8 cellular contexts compared by ENCODE assay signal in the genomic region with DNA sequence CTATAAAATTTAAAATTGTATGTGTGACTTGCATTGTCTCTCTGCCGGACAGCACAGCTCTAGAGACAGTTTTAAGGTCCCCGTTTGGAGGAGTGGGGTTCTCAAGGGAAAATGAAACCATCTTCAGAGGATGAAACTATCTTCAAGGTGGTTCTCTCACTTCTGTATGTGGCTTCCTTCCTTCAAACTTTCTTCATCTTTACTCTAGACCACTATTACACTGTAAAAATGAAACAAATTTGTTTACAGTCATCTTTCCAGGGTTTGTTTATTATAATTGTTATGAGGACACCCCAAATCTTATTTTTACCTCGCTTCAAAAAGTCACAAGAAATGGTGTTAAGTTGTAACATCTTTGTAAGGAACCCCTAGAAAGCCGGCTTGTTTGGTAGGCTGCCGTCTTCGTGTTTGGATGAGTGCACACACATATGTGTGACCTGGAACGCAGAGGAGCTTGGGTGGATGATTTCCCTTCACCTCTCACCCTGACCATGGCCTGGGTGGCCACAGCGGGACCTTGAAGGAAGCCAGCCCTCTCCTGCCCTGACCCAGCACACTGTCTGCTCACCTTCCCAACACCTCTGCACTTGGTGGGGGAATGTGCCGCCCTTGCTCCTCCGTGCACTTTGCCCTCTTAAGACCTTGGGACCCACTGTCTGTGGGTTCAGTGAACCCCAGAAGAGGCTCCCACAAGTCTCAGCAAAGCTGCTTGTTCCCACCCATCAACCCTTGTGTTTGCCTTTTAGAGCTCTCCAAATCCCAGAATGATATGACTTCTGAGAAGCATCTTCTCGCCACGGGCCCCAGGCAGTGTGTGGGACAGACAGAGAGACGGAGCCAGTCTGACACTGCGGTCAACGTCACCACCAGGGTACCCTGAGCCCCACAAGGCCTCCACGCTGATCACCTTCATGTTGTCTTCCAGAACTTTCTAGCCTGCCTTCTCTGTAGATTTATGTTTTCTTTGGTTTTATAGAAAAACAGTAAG.
DNase-seq lines count a peak whose midpoint lies in the region; ATAC-seq and TF ChIP-seq lines count a peak whose summit lies in the region.

No MANE protein-coding gene starts in this region.

- no peaks in the 10 kb centered on the region for H3K9me3 ChIP-seq in mesenchymal stem cell (ENCODE audit: control insufficient read depth, low read length)

- H4K8ac ChIP-seq in mesenchymal stem cell (ENCODE audit: low read length), result no peak overlapping the region

- no peak overlapping the region for H3K14ac ChIP-seq in mesenchymal stem cell (ENCODE audit: low read length in 2 of 2)

- no peak overlapping the region for H3K9ac ChIP-seq in mesenchymal stem cell (ENCODE audit: low read length)

- ATAC-seq in GM19324 (IDR thresholded peaks at IDR 0.05; ENCODE audit: low FRiP score, unreplicated experiment), result peak; percentile 49
- peak; percentile 57 for ATAC-seq in HG03064 (IDR thresholded peaks at IDR 0.05; ENCODE audit: low read depth, unreplicated experiment)
- ATAC-seq in activated naive CD8-positive, alpha-beta T cell treated with anti-CD3 and anti-CD28 coated beads, Interleukin-2, amount 10 ng/mL, durations not matched to agents 7 days and 5 days (ENCODE audit: low read depth), result peak; percentile 61

- H3K4me1 Mint-ChIP-seq in Calu3 (ENCODE audit: low read depth, unreplicated experiment), result peaks cover 42% of the 10 kb centered on the region
- peaks cover 59% of the 10 kb centered on the region for H3K4me1 Mint-ChIP-seq in activated naive CD8-positive, alpha-beta T cell treated with anti-CD3 and anti-CD28 coated beads, Interleukin-2, amount 10 ng/mL, durations not matched to agents 7 days and 5 days

- CTCF ChIA-PET in Calu3 (lab: Charles Lee), result interaction anchor here (1.0 to 1.7 kb wide), 5 partner anchors 9 to 283 kb away, joined by 3 to 7 read pairs (median 5); a partner anchor contains a TSS

- H2AFZ ChIP-seq in mesenchymal stem cell (ENCODE audit: low read depth, low read length), result no peak overlapping the region

- DNase-seq in Calu3 (no peak), NCI-H2196 (lab: John Stamatoyannopoulos, UW; ENCODE audit: unreplicated experiment) (no peak), mesenchymal stem cell (no peak), NCI-H524 (lab: John Stamatoyannopoulos, UW) (no peak)
- no peak for DNase-seq in activated naive CD8-positive, alpha-beta T cell treated with anti-CD3 and anti-CD28 coated beads, Interleukin-2, amount 10 ng/mL, durations not matched to agents 7 days and 5 days
- DNase-seq in stimulated activated CD4-positive, alpha-beta T cell treated with anti-CD3 and anti-CD28 coated beads, Interleukin-1b, Interleukin-23, amount 100 ng/mL, for 48 hours, result no peak

- H2BK12ac ChIP-seq in mesenchymal stem cell (ENCODE audit: low read length in 2 of 2), result no peak overlapping the region

- peaks cover 8% of the 10 kb centered on the region for H3K4me1 ChIP-seq in mesenchymal stem cell (ENCODE audit: control insufficient read depth, insufficient read depth, low read depth, low read length)

- POLR2A ChIA-PET in activated naive CD8-positive, alpha-beta T cell treated with anti-CD3 and anti-CD28 coated beads, Interleukin-2, amount 10 ng/mL, durations not matched to agents 7 days and 5 days (lab: Charles Lee), result interaction anchor here (0.7 to 1.1 kb wide), 3 partner anchors 9 to 1160 kb away, joined by 3 read pairs; no protein-coding TSS in a partner anchor

- no peaks in the 10 kb centered on the region for H3K27me3 Mint-ChIP-seq in Calu3 (ENCODE audit: unreplicated experiment)
- H3K27me3 Mint-ChIP-seq in activated naive CD8-positive, alpha-beta T cell treated with anti-CD3 and anti-CD28 coated beads, Interleukin-2, amount 10 ng/mL, durations not matched to agents 7 days and 5 days, result no peaks in the 10 kb centered on the region

- H3K4ac ChIP-seq in mesenchymal stem cell (ENCODE audit: low read depth in 1 of 2, low read length in 2 of 2), result no peak overlapping the region

- H3K36me3 Mint-ChIP-seq in Calu3 (ENCODE audit: insufficient read depth, unreplicated experiment), result peaks cover 27% of the 10 kb centered on the region
- H3K36me3 Mint-ChIP-seq in activated naive CD8-positive, alpha-beta T cell treated with anti-CD3 and anti-CD28 coated beads, Interleukin-2, amount 10 ng/mL, durations not matched to agents 7 days and 5 days, result peaks cover 50% of the 10 kb centered on the region

- WGBS in mesenchymal stem cell, result 96% methylated on average over 12 of the region's 16 CpGs

- H4K91ac ChIP-seq in mesenchymal stem cell (ENCODE audit: low read length), result no peak overlapping the region

- no peak overlapping the region for H2AK5ac ChIP-seq in mesenchymal stem cell (ENCODE audit: low read length, severe bottlenecking)

- no peak overlapping the region for H2BK120ac ChIP-seq in mesenchymal stem cell (ENCODE audit: low read depth, low read length)

- no peak overlapping the region for H2BK5ac ChIP-seq in mesenchymal stem cell (ENCODE audit: low read depth, low read length, poor library complexity, severe bottlenecking)

- peak overlapping the region; percentile 40 for H3K27ac Mint-ChIP-seq in Calu3 (ENCODE audit: unreplicated experiment)
- peak overlapping the region; percentile 85 for H3K27ac Mint-ChIP-seq in activated naive CD8-positive, alpha-beta T cell treated with anti-CD3 and anti-CD28 coated beads, Interleukin-2, amount 10 ng/mL, durations not matched to agents 7 days and 5 days

- intact Hi-C loops in Calu3 (cut with micrococcal nuclease; ENCODE audit: unreplicated experiment), result loop anchor here (2.0 kb wide), 1 partner anchor 45 kb away; no protein-coding TSS in a partner anchor

- H3K36me3 ChIP-seq in mesenchymal stem cell (ENCODE audit: control insufficient read depth in 1 of 2, insufficient read depth in 2 of 2, low read depth in 1 of 2, low read length in 2 of 2), result no peaks in the 10 kb centered on the region

- no peak overlapping the region for H3K4me2 ChIP-seq in mesenchymal stem cell (ENCODE audit: low read length, poor library complexity, severe bottlenecking)

- H3K79me1 ChIP-seq in mesenchymal stem cell (replicated peaks; ENCODE audit: low read length, poor library complexity, severe bottlenecking), result no peaks in the 10 kb centered on the region

- no peak overlapping the region for H3K4me3 ChIP-seq in mesenchymal stem cell (ENCODE audit: insufficient read depth in 1 of 2, low read depth in 1 of 2, low read length in 2 of 2)

- TF ChIP-seq CTCF in Calu3 (IDR thresholded peaks at IDR 0.05; ENCODE audit: unreplicated experiment), result no peak

- BruUV-seq in Calu3 (replicated peaks; lab: Mats Ljungman, UMichigan), result no TSS peak

- no peak overlapping the region for H3K4me3 Mint-ChIP-seq in Calu3 (ENCODE audit: low read depth, unreplicated experiment)
- peak overlapping the region; percentile 70 for H3K4me3 Mint-ChIP-seq in activated naive CD8-positive, alpha-beta T cell treated with anti-CD3 and anti-CD28 coated beads, Interleukin-2, amount 10 ng/mL, durations not matched to agents 7 days and 5 days

- H3K9me3 Mint-ChIP-seq in Calu3 (ENCODE audit: low read depth, unreplicated experiment), result no peaks in the 10 kb centered on the region
- no peaks in the 10 kb centered on the region for H3K9me3 Mint-ChIP-seq in activated naive CD8-positive, alpha-beta T cell treated with anti-CD3 and anti-CD28 coated beads, Interleukin-2, amount 10 ng/mL, durations not matched to agents 7 days and 5 days

- no peak overlapping the region for H2BK15ac ChIP-seq in mesenchymal stem cell (ENCODE audit: low read depth, poor library complexity, severe bottlenecking)

- no peak overlapping the region for H3K23ac ChIP-seq in mesenchymal stem cell (ENCODE audit: low read length in 2 of 2)

- no peaks in the 10 kb centered on the region for H3K27me3 ChIP-seq in mesenchymal stem cell (ENCODE audit: control insufficient read depth in 1 of 2, insufficient read depth in 1 of 2, low read length in 2 of 2)

- no peak overlapping the region for H3K18ac ChIP-seq in mesenchymal stem cell (ENCODE audit: low read depth in 1 of 2, low read length in 2 of 2)

- no peak overlapping the region for H3K27ac ChIP-seq in mesenchymal stem cell (ENCODE audit: low read length, poor library complexity, severe bottlenecking)
